15 cellular contexts compared by ENCODE assay signal in genomic region chr6:139834232-139834631, GRCh38.
"Had no signal": no experiment of that assay in that cellular context is flagged by ENCODE, and none has a peak within 500 bp of the region (broad histone marks: within the 10 kb centered on the region; RNA-seq: fewer than 3 reads in every experiment).

No MANE protein-coding gene starts in this region.

- H3K27ac ChIP-seq: coronary artery, lower lobe of right lung, sigmoid colon had no signal

- ATAC-seq: left colon, natural killer cell had no signal

- H3K4me1 ChIP-seq: lower lobe of right lung, sigmoid colon had no signal

- DNase-seq: effector CD4-positive, alpha-beta T cell; endodermal cell; head of caudate nucleus; hippocampal formation; left colon; lower lobe of right lung; natural killer cell; posterior cingulate gyrus; sigmoid colon; stimulated activated CD4-positive, alpha-beta T cell treated with anti-CD3 and anti-CD28 coated beads, Interleukin-2, amount 100 ng/mL, for 48 hours; stimulated activated naive CD4-positive, alpha-beta T cell treated with Interleukin-2 at 50 U/mL for 16 hours had no signal

- H3K9me3 ChIP-seq: lower lobe of right lung, sigmoid colon had no signal

- H3K36me3 ChIP-seq: lower lobe of right lung, sigmoid colon had no signal

- H3K4me3 ChIP-seq: coronary artery, lower lobe of right lung, sigmoid colon, smooth muscle cell had no signal

- FAIRE-seq: endothelial cell of umbilical vein, urothelium cell line had no signal

- H3K27me3 ChIP-seq: sigmoid colon had no signal

- H3K4me2 ChIP-seq: smooth muscle cell had no signal
